11 cellular contexts compared by ENCODE assay signal in genomic region chr6:13724174-13724573, GRCh38. TPM values are rescaled to one million over a fixed set of nuclear protein-coding genes. Genes with fewer than 3 reads are reported as not detected.
A peak's percentile ranks its signal among the peaks of the same experiment; 100 is the strongest.
DNase-seq lines count a peak whose midpoint lies in the region; ATAC-seq and TF ChIP-seq lines count a peak whose summit lies in the region.
"Had no signal": no experiment of that assay in that cellular context is flagged by ENCODE, and none has a peak within 500 bp of the region (broad histone marks: within the 10 kb centered on the region; RNA-seq: fewer than 3 reads in every experiment).

No MANE protein-coding gene starts in this region.

- no peak overlapping the region for H3K27ac ChIP-seq in CD4-positive, CD25-positive, alpha-beta regulatory T cell (ENCODE audit: insufficient read depth, low read length, poor library complexity, severe bottlenecking)
- no peak overlapping the region for H3K27ac ChIP-seq in stomach
- H3K27ac ChIP-seq in WERI-Rb-1 = no peak overlapping the region
- H3K27ac ChIP-seq: parathyroid adenoma, testis had no signal

- peaks cover 7 to 23% (median 15%) of the 10 kb centered on the region in 4 donors for H3K4me1 Mint-ChIP-seq in CD4-positive, CD25-positive, alpha-beta regulatory T cell

- no peak for ATAC-seq in CD4-positive, CD25-positive, alpha-beta regulatory T cell (ENCODE audit: low read depth in 2 of 2)
- peak; percentile 62 for ATAC-seq in left colon
- ATAC-seq in GM19452 (IDR thresholded peaks at IDR 0.05; ENCODE audit: unreplicated experiment) = no peak
- ATAC-seq: activated CD4-positive, CD25-positive, alpha-beta regulatory T cell treated with anti-CD3 and anti-CD28 coated beads, Interleukin-2, amount 50 U/mL, for 24 hours had no signal

- no peaks in the 10 kb centered on the region for H3K27me3 ChIP-seq in CD4-positive, CD25-positive, alpha-beta regulatory T cell (ENCODE audit: control insufficient read depth, insufficient read depth, low read length)
- H3K27me3 ChIP-seq in stomach (no peaks in the 10 kb centered on the region), WERI-Rb-1 (ENCODE audit: insufficient read depth, low read depth, severe bottlenecking) (no peaks in the 10 kb centered on the region)
- H3K27me3 ChIP-seq: testis had no signal

- intact Hi-C loops in left colon (cut with DNase I, micrococcal nuclease) = no loop called here
- intact Hi-C loops in stomach (cut with DNase I; ENCODE audit: low total_unique reads) = no loop called here

- H3K36me3 ChIP-seq in CD4-positive, CD25-positive, alpha-beta regulatory T cell (ENCODE audit: control insufficient read depth, insufficient read depth, low read length) = no peaks in the 10 kb centered on the region
- H3K36me3 ChIP-seq in stomach (no peaks in the 10 kb centered on the region), WERI-Rb-1 (no peaks in the 10 kb centered on the region)

- 49 to 71% (median 70%) methylated on average over 4 of the region's 4 CpGs for WGBS in stomach, 5 donors

- TF ChIP-seq CTCF in stomach (IDR thresholded peaks at IDR 0.05) = no peak
- TF ChIP-seq CTCF in WERI-Rb-1 (IDR thresholded peaks at IDR 0.05; ENCODE audit: low read depth, low read length) = no peak

- H3K27ac Mint-ChIP-seq in CD4-positive, CD25-positive, alpha-beta regulatory T cell = peak overlapping the region in 2 of 3 donors; percentile 37 to 66

- no peaks in the 10 kb centered on the region for H3K36me3 Mint-ChIP-seq in CD4-positive, CD25-positive, alpha-beta regulatory T cell

- no peak for DNase-seq in CD4-positive, CD25-positive, alpha-beta regulatory T cell
- DNase-seq in HK-2 (ENCODE audit: unreplicated experiment) (peak; percentile 27), T1000 (lab: John Stamatoyannopoulos, UW) (peak; percentile 76), left colon (no peak), stomach (no peak), WERI-Rb-1 (no peak), hippocampal formation (lab: John Stamatoyannopoulos, UW) (no peak)
- DNase-seq: testis had no signal

- H3K27me3 Mint-ChIP-seq in CD4-positive, CD25-positive, alpha-beta regulatory T cell = no peaks in the 10 kb centered on the region

- no peaks in the 10 kb centered on the region for H3K9me3 ChIP-seq in CD4-positive, CD25-positive, alpha-beta regulatory T cell (ENCODE audit: control insufficient read depth in 2 of 2, low read length in 2 of 2)
- H3K9me3 ChIP-seq in stomach (no peaks in the 10 kb centered on the region), WERI-Rb-1 (ENCODE audit: severe bottlenecking) (no peaks in the 10 kb centered on the region)
- H3K9me3 ChIP-seq: testis had no signal

- TF ChIP-seq EP300 in stomach (IDR thresholded peaks at IDR 0.05) = no peak

- peaks cover 7% of the 10 kb centered on the region for H3K4me1 ChIP-seq in CD4-positive, CD25-positive, alpha-beta regulatory T cell (ENCODE audit: control insufficient read depth, insufficient read depth, low read length, poor library complexity, severe bottlenecking)
- H3K4me1 ChIP-seq in stomach = peaks cover 0 to 12% (median 3%) of the 10 kb centered on the region in 4 donors
- H3K4me1 ChIP-seq: parathyroid adenoma, testis had no signal

- peak overlapping the region in 1 of 4 donors; percentile 6 for H3K4me3 Mint-ChIP-seq in CD4-positive, CD25-positive, alpha-beta regulatory T cell

- no peak overlapping the region for H3K4me3 ChIP-seq in CD4-positive, CD25-positive, alpha-beta regulatory T cell (ENCODE audit: low read depth, low read length)
- H3K4me3 ChIP-seq in stomach (no peak overlapping the region), WERI-Rb-1 (ENCODE audit: low read depth, low read length) (no peak overlapping the region)
- H3K4me3 ChIP-seq: testis had no signal

- peaks cover 0 to 2% (median 0%) of the 10 kb centered on the region in 7 donors for H3K9me3 Mint-ChIP-seq in CD4-positive, CD25-positive, alpha-beta regulatory T cell

- no peak for TF ChIP-seq POLR2A in stomach (IDR thresholded peaks at IDR 0.05)

RNA-seq across cellular contexts. Expression of gene RANBP9, which starts 12.5 kb away (rescaled TPM):
- 85.5 TPM for total RNA-seq in CD4-positive, CD25-positive, alpha-beta regulatory T cell
- 10 to 100 TPM in 2 of 4 donors, 1 to 10 TPM in 2; 5.6 to 11.1 (median 8.8) TPM for polyA plus RNA-seq in CD4-positive, CD25-positive, alpha-beta regulatory T cell
- total RNA-seq in left colon = 10 to 100 TPM; 32.5 to 33.9 TPM
- total RNA-seq in stomach = 10 to 100 TPM; 17.4 to 51.4 (median 21.0) TPM
- polyA plus RNA-seq in stomach = 10 to 100 TPM; 13.1 to 21.8 (median 18.6) TPM

Comparison
In these comparisons a context has a peak if more than half of its experiments do, and no peak if none do; other contexts are left out.
1. DNase-seq: peak in HK-2 (single experiment) and T1000 (single experiment); none in CD4-positive, CD25-positive, alpha-beta regulatory T cell (0 of 3), left colon (0 of 2), stomach (single experiment), WERI-Rb-1 (single experiment) and hippocampal formation (0 of 2).